Comparison of ENCODE assay signal across 31 cellular contexts in genomic region chr9:32334112-32334511, GRCh38.
"Had no signal": no experiment of that assay in that cellular context is flagged by ENCODE, and none has a peak within 500 bp of the region (broad histone marks: within the 10 kb centered on the region; RNA-seq: fewer than 3 reads in every experiment).

No MANE protein-coding gene starts in this region.

- H3K36me3 Mint-ChIP-seq: activated naive CD4-positive, alpha-beta T cell treated with anti-CD3 and anti-CD28 coated beads, Interleukin-2, amount 10 ng/mL, durations not matched to agents 7 days and 5 days; activated naive CD8-positive, alpha-beta T cell; brain had no signal

- H3K9me3 ChIP-seq: MG63 had no signal

- H3K4me3 Mint-ChIP-seq: activated CD4-positive, alpha-beta T cell treated with anti-CD3 and anti-CD28 coated beads, Interleukin-2, amount 10 ng/mL, durations not matched to agents 24 days and 14 days; activated CD8-positive, alpha-beta T cell treated with anti-CD3 and anti-CD28 coated beads, Interleukin-2, amount 10 ng/mL, durations not matched to agents 7 days and 5 days; activated naive CD4-positive, alpha-beta T cell treated with anti-CD3 and anti-CD28 coated beads, Interleukin-2, amount 10 ng/mL, durations not matched to agents 7 days and 5 days; activated naive CD8-positive, alpha-beta T cell; activated naive CD8-positive, alpha-beta T cell treated with anti-CD3 and anti-CD28 coated beads, Interleukin-2, amount 50 U/mL, for 24 hours; activated T-cell treated with anti-CD3 and anti-CD28 coated beads, Interleukin-2, amount 50 U/mL, for 24 hours; brain had no signal

- ATAC-seq: activated CD8-positive, alpha-beta T cell treated with anti-CD3 and anti-CD28 coated beads, Interleukin-2, amount 10 ng/mL, durations not matched to agents 7 days and 5 days; activated naive CD8-positive, alpha-beta T cell treated with anti-CD3 and anti-CD28 coated beads, Interleukin-2, amount 50 U/mL, for 24 hours had no signal

- H3K36me3 ChIP-seq: MG63 had no signal

- H3K27ac Mint-ChIP-seq: activated CD4-positive, alpha-beta T cell treated with anti-CD3 and anti-CD28 coated beads, Interleukin-2, amount 10 ng/mL, durations not matched to agents 24 days and 14 days; activated CD8-positive, alpha-beta T cell treated with anti-CD3 and anti-CD28 coated beads, Interleukin-2, amount 10 ng/mL, durations not matched to agents 7 days and 5 days; activated naive CD4-positive, alpha-beta T cell treated with anti-CD3 and anti-CD28 coated beads, Interleukin-2, amount 10 ng/mL, durations not matched to agents 7 days and 5 days; activated naive CD8-positive, alpha-beta T cell; activated naive CD8-positive, alpha-beta T cell treated with anti-CD3 and anti-CD28 coated beads, Interleukin-2, amount 50 U/mL, for 24 hours; activated T-cell treated with anti-CD3 and anti-CD28 coated beads, Interleukin-2, amount 50 U/mL, for 24 hours had no signal

- DNase-seq: activated CD4-positive, alpha-beta T cell treated with anti-CD3 and anti-CD28 coated beads, Interleukin-2, amount 10 ng/mL, durations not matched to agents 24 days and 14 days; activated CD4-positive, alpha-beta T cell treated with anti-CD3 and anti-CD28 coated beads, Interleukin-2, amount 50 U/mL, for 4 hours; activated CD8-positive, alpha-beta T cell treated with anti-CD3 and anti-CD28 coated beads, Interleukin-2, amount 10 ng/mL, durations not matched to agents 7 days and 5 days; activated gamma-delta T cell treated with Interleukin-2 at 50 U/mL for 16 hours; activated naive CD4-positive, alpha-beta T cell treated with anti-CD3 and anti-CD28 coated beads, Interleukin-2, amount 10 ng/mL, durations not matched to agents 7 days and 5 days; activated naive CD8-positive, alpha-beta T cell treated with anti-CD3 and anti-CD28 coated beads, Interleukin-2, amount 50 U/mL, for 24 hours; activated T-cell treated with anti-CD3 and anti-CD28 coated beads, Interleukin-2, amount 50 U/mL, for 24 hours; anterior cingulate cortex; caudate nucleus; cerebellar nuclear complex; Karpas-422; KBM-7; MG63; NCI-H1048; NCI-H1105 treated with DMSO at 0.1 percent for 48 hours; NCI-H1436; NCI-H187; NCI-H2029 treated with DMSO at 0.1 percent for 48 hours; NCI-H2107; NCI-H2171; NCI-H510A; NCI-H526; NCI-H82; Right ventricle myocardium superior; SW 1271; T-helper 1 cell; T-helper 2 cell; T-helper 9 cell had no signal

- H3K27ac ChIP-seq: VCaP had no signal

- H3K27me3 ChIP-seq: MG63 had no signal

- H3K4me1 Mint-ChIP-seq: activated naive CD4-positive, alpha-beta T cell treated with anti-CD3 and anti-CD28 coated beads, Interleukin-2, amount 10 ng/mL, durations not matched to agents 7 days and 5 days; activated naive CD8-positive, alpha-beta T cell treated with anti-CD3 and anti-CD28 coated beads, Interleukin-2, amount 50 U/mL, for 24 hours had no signal

- H3K4me3 ChIP-seq: MG63 had no signal

- H3K27me3 Mint-ChIP-seq: activated naive CD4-positive, alpha-beta T cell treated with anti-CD3 and anti-CD28 coated beads, Interleukin-2, amount 10 ng/mL, durations not matched to agents 7 days and 5 days; activated naive CD8-positive, alpha-beta T cell had no signal

- H3K9me3 Mint-ChIP-seq: activated CD4-positive, alpha-beta T cell treated with anti-CD3 and anti-CD28 coated beads, Interleukin-2, amount 10 ng/mL, durations not matched to agents 24 days and 14 days; activated naive CD4-positive, alpha-beta T cell treated with anti-CD3 and anti-CD28 coated beads, Interleukin-2, amount 10 ng/mL, durations not matched to agents 7 days and 5 days; activated naive CD8-positive, alpha-beta T cell treated with anti-CD3 and anti-CD28 coated beads, Interleukin-2, amount 50 U/mL, for 24 hours; activated T-cell treated with anti-CD3 and anti-CD28 coated beads, Interleukin-2, amount 50 U/mL, for 24 hours had no signal
